Comparison of ENCODE assay signal across 1 cellular context in genomic region chr18:57422313-57422872, GRCh38.
TF ChIP-seq lines count a peak whose summit lies in the region.

No MANE protein-coding gene starts in this region.

TF ChIP-seq in HepG2, 621 proteins besides CTCF, POLR2A, EP300 and RAD21 (continued from another document and continues in another):
- TF ChIP-seq UBTF (CRISPR knock-in tag; IDR thresholded peaks at IDR 0.05) (no peak), ZNF777 (CRISPR knock-in tag; IDR thresholded peaks at IDR 0.05) (0 out of 2 replicates have a peak, but pooled peaks have one; percentile 37), CENPX (CRISPR knock-in tag; IDR thresholded peaks at IDR 0.05) (no peak), ZNF850 (CRISPR knock-in tag; conservative IDR thresholded peaks at IDR 0.05) (no peak), ZBTB38 (CRISPR knock-in tag; IDR thresholded peaks at IDR 0.05) (no peak), ZBTB8A (CRISPR knock-in tag; IDR thresholded peaks at IDR 0.05; ENCODE audit: borderline replicate concordance, low read depth) (no peak), ZNF292 (CRISPR knock-in tag; IDR thresholded peaks at IDR 0.05; ENCODE audit: borderline replicate concordance, low read depth) (0 out of 2 replicates have a peak, but pooled peaks have one; percentile 66), HDAC2 (CRISPR knock-in tag; IDR thresholded peaks at IDR 0.05) (peak; percentile 82), JDP2 (CRISPR knock-in tag; IDR thresholded peaks at IDR 0.05; ENCODE audit: borderline replicate concordance) (no peak), BCL3 (CRISPR knock-in tag; IDR thresholded peaks at IDR 0.05) (no peak), SOX5 (CRISPR knock-in tag; IDR thresholded peaks at IDR 0.05; ENCODE audit: borderline replicate concordance) (peak; percentile 50; the same call in 1 of the 2 replicates), ZBTB7A (CRISPR knock-in tag; IDR thresholded peaks at IDR 0.05) (no peak), ZNF556 (CRISPR knock-in tag; IDR thresholded peaks at IDR 0.05; ENCODE audit: borderline replicate concordance) (0 out of 2 replicates have a peak, but pooled peaks have one; percentile 31), PPARG (CRISPR knock-in tag; conservative IDR thresholded peaks at IDR 0.05) (0 out of 2 replicates have a peak, but pooled peaks have one; percentile 29), ZNF678 (CRISPR knock-in tag; IDR thresholded peaks at IDR 0.05) (no peak), FOSL1 (CRISPR knock-in tag; IDR thresholded peaks at IDR 0.05; ENCODE audit: borderline replicate concordance) (no peak), DNMT3B (CRISPR knock-in tag; conservative IDR thresholded peaks at IDR 0.05) (no peak), ZNF343 (CRISPR knock-in tag; IDR thresholded peaks at IDR 0.05) (no peak), SSRP1 (CRISPR knock-in tag; IDR thresholded peaks at IDR 0.05) (no peak), ZNF512 (CRISPR knock-in tag; IDR thresholded peaks at IDR 0.05) (no peak), ZC3H13 (CRISPR knock-in tag; IDR thresholded peaks at IDR 0.05) (no peak), RFXAP (CRISPR knock-in tag; IDR thresholded peaks at IDR 0.05; ENCODE audit: borderline replicate concordance) (0 out of 2 replicates have a peak, but pooled peaks have one; percentile 20), ZNF567 (CRISPR knock-in tag; IDR thresholded peaks at IDR 0.05; ENCODE audit: borderline replicate concordance) (no peak), ZNF281 (CRISPR knock-in tag; IDR thresholded peaks at IDR 0.05; ENCODE audit: borderline replicate concordance) (peak; percentile 7; the same call in 1 of the 2 replicates), MTF1 (CRISPR knock-in tag; IDR thresholded peaks at IDR 0.05) (no peak), ZNF75D (CRISPR knock-in tag; IDR thresholded peaks at IDR 0.05; ENCODE audit: borderline replicate concordance) (no peak), ZBTB40 (IDR thresholded peaks at IDR 0.05) (no peak), ZBTB40 (CRISPR knock-in tag; IDR thresholded peaks at IDR 0.05) (no peak), CAMTA2 (CRISPR knock-in tag; IDR thresholded peaks at IDR 0.05; ENCODE audit: borderline replicate concordance) (no peak), ZNF10 (CRISPR knock-in tag; IDR thresholded peaks at IDR 0.05; ENCODE audit: borderline replicate concordance, low read depth) (no peak), TFAP4 (IDR thresholded peaks at IDR 0.05; ENCODE audit: borderline replicate concordance, low read depth) (no peak), ZNF274 (CRISPR knock-in tag; IDR thresholded peaks at IDR 0.05) (no peak), POLR2AphosphoS2 (IDR thresholded peaks at IDR 0.05; ENCODE audit: low read depth, low read length) (no peak), TEF (CRISPR knock-in tag; IDR thresholded peaks at IDR 0.05) (no peak), SPEN (CRISPR knock-in tag; IDR thresholded peaks at IDR 0.05; ENCODE audit: low read depth) (no peak), BCLAF1 (IDR thresholded peaks at IDR 0.05) (no peak), YEATS2 (CRISPR knock-in tag; IDR thresholded peaks at IDR 0.05; ENCODE audit: borderline replicate concordance) (no peak), KLF15 (CRISPR knock-in tag; IDR thresholded peaks at IDR 0.05; ENCODE audit: borderline replicate concordance) (no peak)
